Comparison of ENCODE assay signal across 8 cellular contexts in the genomic region with DNA sequence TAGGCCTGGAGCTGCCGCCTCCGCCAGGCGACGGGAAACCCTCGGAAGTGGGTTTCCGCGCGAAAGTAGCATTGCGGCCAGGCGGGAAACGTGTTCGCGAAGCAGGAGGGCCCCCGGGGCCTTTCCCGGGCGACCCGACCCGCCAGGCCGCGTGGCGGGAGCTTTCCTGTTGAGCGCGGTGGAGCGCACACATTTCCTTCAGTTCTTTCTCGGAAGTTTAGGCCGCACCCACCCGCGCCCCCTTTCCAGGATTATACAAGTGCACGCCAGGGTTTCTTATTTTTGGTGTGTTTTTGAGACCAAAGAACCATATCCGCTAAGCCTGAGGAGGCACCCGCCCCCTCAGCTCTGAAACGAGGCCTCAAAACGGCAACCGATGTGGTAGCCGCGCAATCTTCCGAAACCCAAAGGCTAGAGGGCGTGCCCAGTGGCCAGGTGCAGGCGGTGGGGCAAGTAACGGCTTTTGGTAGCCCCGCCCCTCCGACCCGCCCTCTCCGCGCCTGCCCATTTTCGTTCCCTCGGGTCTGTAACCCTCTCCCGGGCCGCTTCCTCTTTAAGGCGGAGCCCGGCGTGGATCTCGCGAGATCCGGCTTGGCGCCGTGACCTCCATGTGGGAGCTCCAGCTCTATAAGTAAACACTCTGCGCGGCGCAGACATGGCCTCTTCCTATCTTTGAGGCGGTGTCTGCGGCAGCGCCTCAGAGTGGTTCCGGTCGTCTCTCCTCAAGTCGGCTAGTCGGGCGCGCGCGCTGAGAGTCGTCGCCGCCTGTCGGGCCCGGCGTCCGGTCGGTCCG. TPM values are rescaled to one million over a fixed set of nuclear protein-coding genes. Genes with fewer than 3 reads are reported as not detected.
DNase-seq lines count a peak whose midpoint lies in the region; ATAC-seq and TF ChIP-seq lines count a peak whose summit lies in the region.

A gene with protein sequence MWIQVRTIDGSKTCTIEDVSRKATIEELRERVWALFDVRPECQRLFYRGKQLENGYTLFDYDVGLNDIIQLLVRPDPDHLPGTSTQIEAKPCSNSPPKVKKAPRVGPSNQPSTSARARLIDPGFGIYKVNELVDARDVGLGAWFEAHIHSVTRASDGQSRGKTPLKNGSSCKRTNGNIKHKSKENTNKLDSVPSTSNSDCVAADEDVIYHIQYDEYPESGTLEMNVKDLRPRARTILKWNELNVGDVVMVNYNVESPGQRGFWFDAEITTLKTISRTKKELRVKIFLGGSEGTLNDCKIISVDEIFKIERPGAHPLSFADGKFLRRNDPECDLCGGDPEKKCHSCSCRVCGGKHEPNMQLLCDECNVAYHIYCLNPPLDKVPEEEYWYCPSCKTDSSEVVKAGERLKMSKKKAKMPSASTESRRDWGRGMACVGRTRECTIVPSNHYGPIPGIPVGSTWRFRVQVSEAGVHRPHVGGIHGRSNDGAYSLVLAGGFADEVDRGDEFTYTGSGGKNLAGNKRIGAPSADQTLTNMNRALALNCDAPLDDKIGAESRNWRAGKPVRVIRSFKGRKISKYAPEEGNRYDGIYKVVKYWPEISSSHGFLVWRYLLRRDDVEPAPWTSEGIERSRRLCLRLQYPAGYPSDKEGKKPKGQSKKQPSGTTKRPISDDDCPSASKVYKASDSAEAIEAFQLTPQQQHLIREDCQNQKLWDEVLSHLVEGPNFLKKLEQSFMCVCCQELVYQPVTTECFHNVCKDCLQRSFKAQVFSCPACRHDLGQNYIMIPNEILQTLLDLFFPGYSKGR (plus strand): TSS at position 628 of the 793 bp plus-strand sequence. CDS start 292 bp downstream, outside the sequence.

- no peaks in the 10 kb centered on the region for H3K9me3 Mint-ChIP-seq in CD8-positive, alpha-beta T cell

- peaks cover 34% of the 10 kb centered on the region for H3K4me1 Mint-ChIP-seq in CD8-positive, alpha-beta T cell (ENCODE audit: low read depth)

- POLR2A ChIA-PET in CD8-positive, alpha-beta T cell (lab: Charles Lee): interaction anchor here (0.6 to 5.2 kb wide), 28 partner anchors 10 to 1619 kb away, joined by 3 to 62 read pairs (median 3); partner anchors contain the start of genes CD274, KDM4C, RANBP6 and RIC1

- no peaks in the 10 kb centered on the region for H3K9me3 ChIP-seq in CD8-positive, alpha-beta T cell (ENCODE audit: low read length)

- H3K36me3 ChIP-seq in CD8-positive, alpha-beta T cell (ENCODE audit: insufficient read depth, low read length): no peaks in the 10 kb centered on the region

- no peaks in the 10 kb centered on the region for H3K27me3 Mint-ChIP-seq in CD8-positive, alpha-beta T cell (ENCODE audit: low read depth)

- H3K27ac Mint-ChIP-seq in CD8-positive, alpha-beta T cell: peak within 1 kb of the TSS; percentile 93

- intact Hi-C loops in CD8-positive, alpha-beta T cell (cut with DNase I, micrococcal nuclease): loop anchor here (1.0 to 10.0 kb wide), 9 partner anchors 269 to 1620 kb away; partner anchors contain the start of genes DMAC1 (in 1 of the 2), KDM4C (in 1 of the 2), PLGRKT (in 1 of the 2) and RCL1 (in 1 of the 2)

- H3K4me1 ChIP-seq in CD8-positive, alpha-beta T cell (ENCODE audit: insufficient read depth, low read length): peaks cover 28% of the 10 kb centered on the region

- peak within 1 kb of the TSS; percentile 74 for H3K4me3 ChIP-seq in CD8-positive, alpha-beta T cell (ENCODE audit: low read depth, low read length)

- H3K4me3 Mint-ChIP-seq in CD8-positive, alpha-beta T cell: peak within 1 kb of the TSS; percentile 87

- no peak for TF ChIP-seq CTCF in CD8-positive, alpha-beta T cell (IDR thresholded peaks at IDR 0.05)

- CTCF ChIA-PET in CD8-positive, alpha-beta T cell (lab: Charles Lee): interaction anchor here (1.7 to 2.3 kb wide), 3 partner anchors 13 to 60 kb away, joined by 5 to 9 read pairs (median 6); no protein-coding TSS in a partner anchor

- H3K27me3 ChIP-seq in CD8-positive, alpha-beta T cell (ENCODE audit: insufficient read depth, low read length): no peaks in the 10 kb centered on the region

- peak; percentile 98 to 99 (median 99) for DNase-seq in CD8-positive, alpha-beta T cell
- DNase-seq in HS-27A (ENCODE audit: low read depth) (peak; percentile 84), NK-92 (lab: John Stamatoyannopoulos, UW; ENCODE audit: unreplicated experiment) (peak; percentile 89), medulla oblongata (ENCODE audit: extremely low spot score) (peak; percentile 99)
- peak; percentile 99 for DNase-seq in activated CD8-positive, alpha-beta memory T cell treated with anti-CD3 and anti-CD28 coated beads for 24 hours
- peak; percentile 99 for DNase-seq in effector CD8-positive, alpha-beta T cell (lab: John Stamatoyannopoulos, UW)
- DNase-seq in stimulated activated CD8-positive, alpha-beta memory T cell treated with anti-CD3 and anti-CD28 coated beads, Interleukin-12 subunit alpha, Interleukin-12 subunit beta, amount 100 ng/mL, for 1 hour (ENCODE audit: low read depth): peak; percentile 98

- H3K36me3 Mint-ChIP-seq in CD8-positive, alpha-beta T cell: peaks cover 22% of the 10 kb centered on the region

- peak within 1 kb of the TSS; percentile 80 for H3K27ac ChIP-seq in CD8-positive, alpha-beta T cell (ENCODE audit: low read depth, low read length)

- peak; percentile 88 for ATAC-seq in CD8-positive, alpha-beta T cell
- ATAC-seq in GM19467 (IDR thresholded peaks at IDR 0.05; ENCODE audit: unreplicated experiment): peak; percentile 81

RNA-seq across cellular contexts. Expression of the gene that starts here (rescaled TPM):
- total RNA-seq in CD8-positive, alpha-beta T cell: 100 to 1,000 TPM; 140 to 159 TPM

Comparison
In these comparisons a context has a peak if more than half of its experiments do, and no peak if none do; other contexts are left out.
1. Peak in every context shown above with its lines: DNase-seq, ATAC-seq, H3K4me3 ChIP-seq and H3K27ac ChIP-seq.